18 cellular contexts compared by ENCODE assay signal in the genomic region with DNA sequence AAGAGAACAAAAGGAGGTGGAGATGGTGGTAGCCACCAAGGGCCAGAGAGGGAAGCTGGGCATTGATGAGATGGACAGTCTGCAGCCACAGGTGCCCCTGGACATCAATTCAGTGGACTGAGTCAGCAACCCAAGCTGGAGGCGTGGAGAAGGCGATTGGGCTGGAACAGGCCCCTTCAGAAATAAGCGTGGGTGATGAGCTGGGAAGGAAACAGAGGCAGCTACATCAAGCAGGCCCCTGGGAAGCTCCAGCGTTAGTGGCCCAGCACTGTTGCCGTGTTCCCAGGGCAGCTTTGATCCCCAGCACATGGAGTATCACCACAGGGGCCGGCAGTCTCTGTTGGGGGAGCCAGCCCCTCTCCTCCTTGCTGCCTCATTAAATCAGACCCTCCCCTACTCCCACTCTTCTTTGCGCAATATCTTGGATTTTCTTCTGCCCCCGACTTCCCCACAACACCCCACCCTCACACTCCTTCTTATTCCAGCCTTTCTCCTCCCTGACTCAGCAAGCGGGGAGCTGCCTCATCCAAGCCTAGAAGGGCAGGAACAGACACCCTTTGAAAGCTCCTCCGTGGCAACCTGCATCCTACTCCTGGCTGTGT. TPM values are rescaled to one million over a fixed set of nuclear protein-coding genes. Genes with fewer than 3 reads are reported as not detected.
DNase-seq lines count a peak whose midpoint lies in the region; ATAC-seq and TF ChIP-seq lines count a peak whose summit lies in the region.
"Had no signal": no experiment of that assay in that cellular context is flagged by ENCODE, and none has a peak within 500 bp of the region (broad histone marks: within the 10 kb centered on the region; RNA-seq: fewer than 3 reads in every experiment).

No MANE protein-coding gene starts in this region.

- H3K36me3 ChIP-seq in HEK293 (ENCODE audit: control insufficient read depth in 2 of 2, insufficient read depth in 1 of 2, low read length in 2 of 2): no peaks in the 10 kb centered on the region
- H3K36me3 ChIP-seq: right lobe of liver had no signal

- H3K4me1 ChIP-seq in HEK293 (ENCODE audit: control insufficient read depth, insufficient read depth, low read length): no peaks in the 10 kb centered on the region

- H3K4me3 ChIP-seq in HEK293 (ENCODE audit: low read depth, low read length) (no peak overlapping the region), coronary artery (no peak overlapping the region)
- H3K4me3 ChIP-seq: right lobe of liver had no signal

- H3K9me3 ChIP-seq in HEK293 (ENCODE audit: control insufficient read depth, insufficient read depth, low read depth, low read length): no peaks in the 10 kb centered on the region
- H3K9me3 ChIP-seq: right lobe of liver had no signal

- H3K27ac Mint-ChIP-seq in stimulated activated naive B cell treated with anti-CD40 and anti-IgM and Interleukin-4, amounts not matched to agents 10 μg/mL and 1 μg/mL and 100 μg/mL, for 72 hours: peak overlapping the region; percentile 68
- H3K27ac Mint-ChIP-seq in activated CD4-positive, alpha-beta T cell treated with anti-CD3 and anti-CD28 coated beads, Interleukin-2, amount 10 ng/mL, durations not matched to agents 24 days and 14 days: no peak overlapping the region
- H3K27ac Mint-ChIP-seq: activated CD4-positive, alpha-beta T cell treated with anti-CD3 and anti-CD28 coated beads, Interleukin-2, amount 10 ng/mL, durations not matched to agents 7 days and 5 days; IgD-negative memory B cell had no signal

- no peak overlapping the region for H3K4me3 Mint-ChIP-seq in stimulated activated naive B cell treated with anti-CD40 and anti-IgM and Interleukin-4, amounts not matched to agents 10 μg/mL and 1 μg/mL and 100 μg/mL, for 72 hours
- H3K4me3 Mint-ChIP-seq in activated CD4-positive, alpha-beta T cell treated with anti-CD3 and anti-CD28 coated beads, Interleukin-2, amount 10 ng/mL, durations not matched to agents 24 days and 14 days: no peak overlapping the region
- H3K4me3 Mint-ChIP-seq: activated CD4-positive, alpha-beta T cell treated with anti-CD3 and anti-CD28 coated beads, Interleukin-2, amount 10 ng/mL, durations not matched to agents 7 days and 5 days; central memory CD8-positive, alpha-beta T cell; effector memory CD8-positive, alpha-beta T cell; IgD-negative memory B cell had no signal

- intact Hi-C loops in left colon (cut with DNase I, micrococcal nuclease): loop anchor here in 1 of 2 donors (10.0 kb wide), 1 partner anchor 126 kb away; no protein-coding TSS in a partner anchor
- intact Hi-C loops in activated CD4-positive, alpha-beta T cell treated with anti-CD3 and anti-CD28 coated beads, Interleukin-2, amount 10 ng/mL, durations not matched to agents 24 days and 14 days (cut with micrococcal nuclease): no loop called here

- POLR2A ChIA-PET in HEK293 (lab: Yijun Ruan, JAX): no interaction called here

- H3K36me3 Mint-ChIP-seq in stimulated activated naive B cell treated with anti-CD40 and anti-IgM and Interleukin-4, amounts not matched to agents 10 μg/mL and 1 μg/mL and 100 μg/mL, for 72 hours: no peaks in the 10 kb centered on the region
- no peaks in the 10 kb centered on the region for H3K36me3 Mint-ChIP-seq in activated CD4-positive, alpha-beta T cell treated with anti-CD3 and anti-CD28 coated beads, Interleukin-2, amount 10 ng/mL, durations not matched to agents 24 days and 14 days (ENCODE audit: low read depth)
- H3K36me3 Mint-ChIP-seq: IgD-negative memory B cell had no signal

- peak; percentile 68 for DNase-seq in coronary artery (ENCODE audit: low spot score)
- peak; percentile 5 to 19 for DNase-seq in left colon
- no peak for DNase-seq in stimulated activated naive B cell treated with anti-CD40 and anti-IgM and Interleukin-4, amounts not matched to agents 10 μg/mL and 1 μg/mL and 100 μg/mL, for 72 hours
- DNase-seq in activated CD4-positive, alpha-beta T cell treated with anti-CD3 and anti-CD28 coated beads, Interleukin-2, amount 10 ng/mL, durations not matched to agents 24 days and 14 days: no peak
- no peak for DNase-seq in NCI-H1105 (lab: John Stamatoyannopoulos, UW)
- no peak for DNase-seq in NCI-H2107 (lab: John Stamatoyannopoulos, UW)
- DNase-seq: activated CD4-positive, alpha-beta T cell treated with anti-CD3 and anti-CD28 coated beads, Interleukin-2, amount 10 ng/mL, durations not matched to agents 7 days and 5 days; AML-193; effector memory CD8-positive, alpha-beta T cell; GF-D8; NCI-H2029 treated with DMSO at 0.1 percent for 48 hours; stimulated activated CD4-positive, alpha-beta T cell treated with anti-CD3 and anti-CD28 coated beads, Interleukin-2, amount 100 ng/mL, for 48 hours had no signal

- CTCF ChIA-PET in HEK293 (lab: Yijun Ruan, JAX): interaction anchor here (0.8 to 4.6 kb wide), 7 partner anchors 9 to 124 kb away, joined by 3 to 33 read pairs (median 3); no protein-coding TSS in a partner anchor

- no peaks in the 10 kb centered on the region for H3K9me3 Mint-ChIP-seq in stimulated activated naive B cell treated with anti-CD40 and anti-IgM and Interleukin-4, amounts not matched to agents 10 μg/mL and 1 μg/mL and 100 μg/mL, for 72 hours
- H3K9me3 Mint-ChIP-seq in activated CD4-positive, alpha-beta T cell treated with anti-CD3 and anti-CD28 coated beads, Interleukin-2, amount 10 ng/mL, durations not matched to agents 24 days and 14 days: no peaks in the 10 kb centered on the region
- H3K9me3 Mint-ChIP-seq: activated CD4-positive, alpha-beta T cell treated with anti-CD3 and anti-CD28 coated beads, Interleukin-2, amount 10 ng/mL, durations not matched to agents 7 days and 5 days; central memory CD8-positive, alpha-beta T cell; effector memory CD8-positive, alpha-beta T cell; IgD-negative memory B cell had no signal

- H3K4me1 Mint-ChIP-seq in stimulated activated naive B cell treated with anti-CD40 and anti-IgM and Interleukin-4, amounts not matched to agents 10 μg/mL and 1 μg/mL and 100 μg/mL, for 72 hours: no peaks in the 10 kb centered on the region
- no peaks in the 10 kb centered on the region for H3K4me1 Mint-ChIP-seq in activated CD4-positive, alpha-beta T cell treated with anti-CD3 and anti-CD28 coated beads, Interleukin-2, amount 10 ng/mL, durations not matched to agents 24 days and 14 days
- H3K4me1 Mint-ChIP-seq: activated CD4-positive, alpha-beta T cell treated with anti-CD3 and anti-CD28 coated beads, Interleukin-2, amount 10 ng/mL, durations not matched to agents 7 days and 5 days; central memory CD8-positive, alpha-beta T cell; IgD-negative memory B cell had no signal

- no peak for TF ChIP-seq CTCF in HEK293 (tag by site-specific recombination; IDR thresholded peaks at IDR 0.05)
- no peak for TF ChIP-seq CTCF in coronary artery (IDR thresholded peaks at IDR 0.05)

- H3K27me3 Mint-ChIP-seq in stimulated activated naive B cell treated with anti-CD40 and anti-IgM and Interleukin-4, amounts not matched to agents 10 μg/mL and 1 μg/mL and 100 μg/mL, for 72 hours: peaks cover 28 to 45% of the 10 kb centered on the region in 2 donors
- H3K27me3 Mint-ChIP-seq in activated CD4-positive, alpha-beta T cell treated with anti-CD3 and anti-CD28 coated beads, Interleukin-2, amount 10 ng/mL, durations not matched to agents 24 days and 14 days: peaks cover 16% of the 10 kb centered on the region

- no peak for ATAC-seq in left colon
- no peak for ATAC-seq in stimulated activated naive B cell treated with anti-CD40 and anti-IgM and Interleukin-4, amounts not matched to agents 10 μg/mL and 1 μg/mL and 100 μg/mL, for 72 hours (replicated peaks)
- ATAC-seq in GM18867 (IDR thresholded peaks at IDR 0.05; ENCODE audit: unreplicated experiment): no peak
- ATAC-seq: effector memory CD8-positive, alpha-beta T cell; right lobe of liver had no signal

- H3K27ac ChIP-seq in HEK293 (ENCODE audit: extremely low read depth, low read depth, low read length): no peak overlapping the region
- H3K27ac ChIP-seq in coronary artery: peak overlapping the region in 1 of 2 donors; percentile 61
- H3K27ac ChIP-seq: right lobe of liver had no signal

TF ChIP-seq in HEK293, 187 proteins besides CTCF, POLR2A, EP300 and RAD21:
- TF ChIP-seq ZNF341 (tag by site-specific recombination; IDR thresholded peaks at IDR 0.05; ENCODE audit: low read depth) (no peak), ZFHX2 (tag by site-specific recombination; conservative IDR thresholded peaks at IDR 0.05) (peak; percentile 71), EGR2 (tag by site-specific recombination; IDR thresholded peaks at IDR 0.05; ENCODE audit: low read depth) (peak; percentile 77), RBAK (tag by site-specific recombination; IDR thresholded peaks at IDR 0.05) (no peak)
TF ChIP-seq in HEK293: peak in this region for 2.

RNA-seq across cellular contexts. Expression of a gene that starts 31.7 kb away (rescaled TPM):
- 100 to 1,000 TPM; 180 to 189 TPM for total RNA-seq in left colon
- total RNA-seq in activated CD4-positive, alpha-beta T cell treated with anti-CD3 and anti-CD28 coated beads, Interleukin-2, amount 10 ng/mL, durations not matched to agents 24 days and 14 days: 2.3 and 3.2 TPM in 2 replicates

RNA-seq across cellular contexts. Expression of a gene that starts 41.3 kb away (rescaled TPM):
- 1 to 10 TPM; 6.1 to 8.6 TPM for total RNA-seq in left colon
- not detected in 2 replicates for total RNA-seq in activated CD4-positive, alpha-beta T cell treated with anti-CD3 and anti-CD28 coated beads, Interleukin-2, amount 10 ng/mL, durations not matched to agents 24 days and 14 days
- total RNA-seq: activated CD4-positive, alpha-beta T cell treated with anti-CD3 and anti-CD28 coated beads, Interleukin-2, amount 10 ng/mL, durations not matched to agents 7 days and 5 days; mononuclear cell had no signal

Comparison
In these comparisons a context has a peak if more than half of its experiments do, and no peak if none do; other contexts are left out.
1. DNase-seq: peak in coronary artery (single experiment) and left colon (2 of 2); none in stimulated activated naive B cell treated with anti-CD40 and anti-IgM and Interleukin-4, amounts not matched to agents 10 μg/mL and 1 μg/mL and 100 μg/mL, for 72 hours (single experiment), activated CD4-positive, alpha-beta T cell treated with anti-CD3 and anti-CD28 coated beads, Interleukin-2, amount 10 ng/mL, durations not matched to agents 24 days and 14 days (single experiment), NCI-H1105 (single experiment) and NCI-H2107 (single experiment).
2. RNA of a gene that starts 31.7 kb away (total RNA-seq): 180 to 189 TPM in left colon; 2.3 to 3.2 TPM in activated CD4-positive, alpha-beta T cell treated with anti-CD3 and anti-CD28 coated beads, Interleukin-2, amount 10 ng/mL, durations not matched to agents 24 days and 14 days; every median in the first group is over 10 times any median in the second.